9 cellular contexts compared by ENCODE assay signal in the genomic region with DNA sequence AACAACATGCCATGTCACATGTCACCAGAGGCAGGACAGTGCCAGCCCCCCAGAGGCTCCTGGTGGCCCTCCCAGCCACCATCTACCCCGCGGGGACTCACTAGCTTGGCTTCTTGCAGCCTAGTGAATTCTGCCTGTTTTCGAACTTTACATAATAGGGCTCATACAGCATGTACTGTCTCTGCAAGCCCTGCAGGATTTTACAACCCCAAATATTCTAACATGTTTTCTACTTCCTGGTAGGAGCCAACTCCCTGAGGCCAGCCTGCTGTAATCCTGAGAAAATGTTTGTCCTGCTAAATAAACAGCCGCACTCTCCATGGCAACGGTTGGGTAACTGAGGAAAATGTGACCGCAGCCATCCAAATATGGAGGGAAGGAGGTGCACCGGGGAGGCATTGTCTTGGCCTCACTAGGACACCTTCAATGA. TPM values are rescaled to one million over a fixed set of nuclear protein-coding genes. Genes with fewer than 3 reads are reported as not detected.
DNase-seq lines count a peak whose midpoint lies in the region; ATAC-seq, FAIRE-seq and TF ChIP-seq lines count a peak whose summit lies in the region.
"Had no signal": no experiment of that assay in that cellular context is flagged by ENCODE, and none has a peak within 500 bp of the region (broad histone marks: within the 10 kb centered on the region; RNA-seq: fewer than 3 reads in every experiment).

No MANE protein-coding gene starts in this region.

- TF ChIP-seq CTCF in osteocyte (IDR thresholded peaks at IDR 0.05): no peak

- H3K36me3 Mint-ChIP-seq in osteocyte (ENCODE audit: unreplicated experiment): no peaks in the 10 kb centered on the region

- no peak for TF ChIP-seq POLR2A in H54 (IDR thresholded peaks at IDR 0.05; ENCODE audit: low read depth, low read length)

- peaks cover 50% of the 10 kb centered on the region for H3K4me1 Mint-ChIP-seq in osteocyte (ENCODE audit: unreplicated experiment)

- DNase-seq in Daoy (ENCODE audit: low read depth): peak; percentile 86
- DNase-seq in RCC 7860 (ENCODE audit: low spot score): peak; percentile 80
- DNase-seq in fibroblast of peridontal ligament (ENCODE audit: extremely low read depth): peak; percentile 98
- DNase-seq in osteocyte (ENCODE audit: extremely low spot score, unreplicated experiment): peak; percentile 90
- no peak for DNase-seq in H54 (ENCODE audit: insufficient read length, low spot score)
- no peak for DNase-seq in NOMO-1 treated with dmso at 0.1 percent for 144 hours (lab: John Stamatoyannopoulos, UW; ENCODE audit: unreplicated experiment)

- H3K27me3 Mint-ChIP-seq in osteocyte (ENCODE audit: unreplicated experiment): no peaks in the 10 kb centered on the region

- peak overlapping the region; percentile 96 for H3K27ac Mint-ChIP-seq in osteocyte (ENCODE audit: unreplicated experiment)

- ATAC-seq in HG03097 (IDR thresholded peaks at IDR 0.05; ENCODE audit: low FRiP score, unreplicated experiment) (no peak), GM18907 (IDR thresholded peaks at IDR 0.05; ENCODE audit: unreplicated experiment) (no peak)
- ATAC-seq: HCT116 had no signal

- H3K9me3 Mint-ChIP-seq in osteocyte (ENCODE audit: unreplicated experiment): no peaks in the 10 kb centered on the region

- FAIRE-seq in RCC 7860 (lab: Jason Lieb, UNC) (no peak), H54 (lab: Jason Lieb, UNC) (no peak)

- peak overlapping the region; percentile 14 for H3K4me3 Mint-ChIP-seq in osteocyte (ENCODE audit: unreplicated experiment)

RNA-seq across cellular contexts. Expression of a gene that starts 2.7 kb away (rescaled TPM):
- 1.7 and 3.3 TPM in 2 replicates for total RNA-seq in Daoy (2014; rRNA removed; shearing (Covaris generic))
- total RNA-seq in osteocyte: 3.7 and 5.7 TPM in 2 replicates

RNA-seq across cellular contexts. Expression of a gene that starts 34.6 kb away (rescaled TPM):
- 4.1 and 7.0 TPM in 2 replicates for total RNA-seq in Daoy (2014; rRNA removed; shearing (Covaris generic))
- total RNA-seq in osteocyte: 17.3 and 19.4 TPM in 2 replicates

RNA-seq across cellular contexts. Expression of a gene that starts 45.8 kb away (rescaled TPM):
- total RNA-seq in Daoy (2014; rRNA removed; shearing (Covaris generic)): 9.8 and 13.1 TPM in 2 replicates
- total RNA-seq in osteocyte: 6.2 and 6.5 TPM in 2 replicates

Comparison
In these comparisons a context has a peak if more than half of its experiments do, and no peak if none do; other contexts are left out.
1. DNase-seq: peak in Daoy (single experiment), RCC 7860 (single experiment), fibroblast of peridontal ligament (single experiment) and osteocyte (single experiment); none in H54 (single experiment) and NOMO-1 treated with dmso at 0.1 percent for 144 hours (single experiment).